Comparison of ENCODE assay signal across 8 cellular contexts in the genomic region with DNA sequence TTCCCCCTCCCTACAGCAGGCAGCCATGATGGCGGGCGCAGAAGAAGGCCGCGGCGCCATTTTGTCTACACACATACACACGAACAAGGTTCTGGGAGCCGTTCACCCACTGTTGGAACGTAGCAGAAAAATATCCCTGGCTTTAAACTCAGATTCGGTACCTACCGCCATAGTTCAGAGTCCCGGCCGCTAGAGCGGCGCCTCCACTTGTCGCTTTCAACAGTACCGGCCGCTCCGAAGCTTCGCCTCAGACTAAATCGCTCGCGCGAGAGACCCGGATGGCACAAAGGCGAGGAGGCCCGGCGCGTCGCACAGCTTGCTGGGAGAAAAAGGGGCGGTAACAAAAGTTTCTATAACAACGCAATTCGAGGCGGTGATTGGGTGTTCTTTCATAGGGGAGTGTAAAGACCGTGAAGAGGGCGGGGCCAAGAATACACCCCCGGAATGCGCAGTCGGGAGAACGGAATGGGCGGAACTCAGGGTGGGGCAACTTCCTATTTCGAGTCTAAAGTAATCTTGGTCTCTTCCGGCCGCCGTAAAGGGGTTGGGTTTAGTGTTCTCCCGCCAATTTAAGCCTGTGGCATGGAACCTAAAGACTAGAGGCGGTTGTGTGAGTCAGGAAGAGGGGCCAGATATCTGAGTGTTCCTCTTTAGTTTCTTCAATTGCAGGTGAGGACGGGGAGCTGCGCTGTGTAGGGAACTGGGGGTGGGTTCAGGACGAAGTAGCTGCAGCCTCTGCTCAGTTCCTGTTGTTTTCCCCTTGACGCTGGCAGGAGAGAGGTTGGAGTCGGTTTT. TPM values are rescaled to one million over a fixed set of nuclear protein-coding genes. Genes with fewer than 3 reads are reported as not detected.
DNase-seq lines count a peak whose midpoint lies in the region; ATAC-seq and TF ChIP-seq lines count a peak whose summit lies in the region.

TSS of gene KNTC1 (plus strand) at position 567 of the 795 bp plus-strand sequence. CDS start 2,815 bp downstream, outside the sequence.
TSS of gene RSRC2 (minus strand) at position 254 of the 795 bp plus-strand sequence. CDS start at position 171, 83 bp downstream.

- POLR2A ChIA-PET in RWPE1 (lab: Yijun Ruan, JAX; ENCODE audit: low non-redundant PET): interaction anchor here (0.6 to 1.0 kb wide), 7 partner anchors 20 to 391 kb away, joined by 3 to 5 read pairs (median 4); partner anchors contain the start of gene ZCCHC8
- POLR2A ChIA-PET in naive thymus-derived CD8-positive, alpha-beta T cell (lab: Charles Lee): interaction anchor here (0.5 to 6.3 kb wide), 22 partner anchors 12 to 1302 kb away, joined by 3 to 113 read pairs (median 5); partner anchors contain the start of genes CCDC62, CLIP1, DDX55 and DENR

- H3K27ac ChIP-seq in RWPE1: peak within 1 kb of the TSS; percentile 90

- H3K27me3 Mint-ChIP-seq in activated T-helper 17 cell treated with anti-CD3 and anti-CD28 coated beads, Interleukin-2, amount 50 U/mL, for 72 hours: no peaks in the 10 kb centered on the region
- no peaks in the 10 kb centered on the region for H3K27me3 Mint-ChIP-seq in naive thymus-derived CD8-positive, alpha-beta T cell

- DNase-seq in EL: peak; percentile 100
- DNase-seq in H4 (ENCODE audit: low spot score): peak; percentile 99
- DNase-seq in LoVo (ENCODE audit: low spot score): peak; percentile 100
- DNase-seq in RWPE1 (ENCODE audit: low spot score): peak; percentile 99
- DNase-seq in fibroblast of peridontal ligament (ENCODE audit: extremely low read depth): peak; percentile 100
- DNase-seq in naive thymus-derived CD8-positive, alpha-beta T cell: peak; percentile 81 to 99 (median 98)
- DNase-seq in stimulated activated naive CD4-positive, alpha-beta T cell (lab: John Stamatoyannopoulos, UW): peak; percentile 97 to 99 (median 98)

- H3K4me1 Mint-ChIP-seq in activated T-helper 17 cell treated with anti-CD3 and anti-CD28 coated beads, Interleukin-2, amount 50 U/mL, for 72 hours: peaks cover 11% of the 10 kb centered on the region
- H3K4me1 Mint-ChIP-seq in naive thymus-derived CD8-positive, alpha-beta T cell: peaks cover 12 to 34% (median 26%) of the 10 kb centered on the region in 4 donors

- no peaks in the 10 kb centered on the region for H3K36me3 Mint-ChIP-seq in activated T-helper 17 cell treated with anti-CD3 and anti-CD28 coated beads, Interleukin-2, amount 50 U/mL, for 72 hours (ENCODE audit: low read depth)
- peaks cover 0 to 37% (median 4%) of the 10 kb centered on the region in 3 donors for H3K36me3 Mint-ChIP-seq in naive thymus-derived CD8-positive, alpha-beta T cell

- peak; percentile 92 for ATAC-seq in activated T-helper 17 cell treated with anti-CD3 and anti-CD28 coated beads, Interleukin-2, amount 50 U/mL, for 72 hours (replicated peaks)
- ATAC-seq in naive thymus-derived CD8-positive, alpha-beta T cell: peak; percentile 88 to 91

- no peak within 1 kb of the TSS for H3K27ac Mint-ChIP-seq in activated T-helper 17 cell treated with anti-CD3 and anti-CD28 coated beads, Interleukin-2, amount 50 U/mL, for 72 hours
- peak within 1 kb of the TSS in 1 of 10 donors; percentile 38 for H3K27ac Mint-ChIP-seq in naive thymus-derived CD8-positive, alpha-beta T cell

- H3K4me3 Mint-ChIP-seq in activated T-helper 17 cell treated with anti-CD3 and anti-CD28 coated beads, Interleukin-2, amount 50 U/mL, for 72 hours: no peak within 1 kb of the TSS
- peak within 1 kb of the TSS in 1 of 10 donors; percentile 71 for H3K4me3 Mint-ChIP-seq in naive thymus-derived CD8-positive, alpha-beta T cell

- H3K9me3 Mint-ChIP-seq in activated T-helper 17 cell treated with anti-CD3 and anti-CD28 coated beads, Interleukin-2, amount 50 U/mL, for 72 hours: no peaks in the 10 kb centered on the region
- no peaks in the 10 kb centered on the region for H3K9me3 Mint-ChIP-seq in naive thymus-derived CD8-positive, alpha-beta T cell

- no peak for TF ChIP-seq CTCF in RWPE1 (conservative IDR thresholded peaks at IDR 0.05; ENCODE audit: low read depth)

- CTCF ChIA-PET in RWPE1 (lab: Yijun Ruan, JAX): interaction anchor here (0.6 to 0.7 kb wide), 2 partner anchors 9 to 56 kb away, joined by 3 read pairs; no protein-coding TSS in a partner anchor

RNA-seq across cellular contexts. Expression of gene KNTC1, which starts in this region (rescaled TPM):
- 17.9 and 31.4 TPM in 2 replicates for total RNA-seq in H4 (2014; rRNA removed; shearing (Covaris generic))
- 100 to 1,000 TPM; 128 to 148 TPM for total RNA-seq in activated T-helper 17 cell treated with anti-CD3 and anti-CD28 coated beads, Interleukin-2, amount 50 U/mL, for 72 hours
- 10 to 100 TPM; 30.9 to 35.4 TPM for total RNA-seq in naive thymus-derived CD8-positive, alpha-beta T cell
- 1 to 10 TPM; 1.4 to 3.6 (median 2.0) TPM for polyA plus RNA-seq in naive thymus-derived CD8-positive, alpha-beta T cell

RNA-seq across cellular contexts. Expression of gene RSRC2, which starts in this region (rescaled TPM):
- total RNA-seq in H4 (2014; rRNA removed; shearing (Covaris generic)): 32.1 and 35.7 TPM in 2 replicates
- 100 to 1,000 TPM; 103 to 110 TPM for total RNA-seq in activated T-helper 17 cell treated with anti-CD3 and anti-CD28 coated beads, Interleukin-2, amount 50 U/mL, for 72 hours
- total RNA-seq in naive thymus-derived CD8-positive, alpha-beta T cell: 100 to 1,000 TPM; 135 to 146 TPM
- polyA plus RNA-seq in naive thymus-derived CD8-positive, alpha-beta T cell: 10 to 100 TPM; 18.5 to 47.5 (median 23.6) TPM

Comparison
In these comparisons a context has a peak if more than half of its experiments do, and no peak if none do; other contexts are left out.
1. Peak in every context shown above with its lines: DNase-seq, ATAC-seq and H3K27ac ChIP-seq.